13 cellular contexts compared by ENCODE assay signal in the genomic region with DNA sequence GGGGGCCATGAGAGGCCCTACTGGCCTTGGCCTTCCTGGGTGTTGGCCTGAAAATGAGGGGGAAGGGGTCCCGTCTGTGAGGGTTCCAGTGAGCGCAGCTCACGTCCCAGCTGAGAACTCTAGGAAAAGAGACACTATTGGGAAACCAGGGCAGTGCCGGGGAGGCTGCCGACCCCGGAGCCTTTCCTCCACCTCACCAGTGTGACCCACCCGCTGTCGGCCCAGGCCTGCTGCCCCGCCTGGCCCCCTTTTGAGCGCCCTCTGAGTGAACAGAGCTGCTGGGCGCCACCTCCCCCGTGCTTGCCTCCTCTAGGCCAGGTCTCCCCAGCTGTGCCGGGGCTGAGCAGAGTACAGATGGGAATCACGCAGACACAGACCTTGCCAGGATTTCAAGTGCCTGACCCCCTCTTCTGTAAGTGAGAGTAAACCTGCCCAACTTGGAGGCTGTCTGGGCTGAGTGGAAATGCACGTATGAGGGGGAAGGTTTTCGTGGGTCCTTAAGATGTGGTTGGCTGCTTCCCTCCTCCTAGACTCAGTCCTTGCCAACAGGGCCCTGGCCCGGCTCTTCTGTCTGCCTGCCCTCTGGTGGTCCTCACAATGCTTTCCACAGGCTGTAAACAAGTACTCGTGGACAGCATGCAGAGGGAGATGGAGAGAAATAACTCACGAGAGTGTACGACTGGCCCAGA. TPM values are rescaled to one million over a fixed set of nuclear protein-coding genes. Genes with fewer than 3 reads are reported as not detected.
DNase-seq lines count a peak whose midpoint lies in the region; ATAC-seq, FAIRE-seq and TF ChIP-seq lines count a peak whose summit lies in the region.
"Had no signal": no experiment of that assay in that cellular context is flagged by ENCODE, and none has a peak within 500 bp of the region (broad histone marks: within the 10 kb centered on the region; RNA-seq: fewer than 3 reads in every experiment).

No MANE protein-coding gene starts in this region.

- no peak overlapping the region for H3K4me2 ChIP-seq in HepG2 (ENCODE audit: low read depth, low read length)

- H3K9me3 ChIP-seq in HepG2 (ENCODE audit: low read length) (no peaks in the 10 kb centered on the region), right lobe of liver (no peaks in the 10 kb centered on the region)
- H3K9me3 ChIP-seq: lower lobe of right lung had no signal

- DNase-seq in HepG2 (ENCODE audit: low spot score) (no peak), right lobe of liver (no peak), coronary artery (ENCODE audit: low spot score) (no peak), nephron progenitor cell (no peak), GM13976 (ENCODE audit: low spot score) (no peak), left colon (no peak), NCI-H82 treated with DMSO at 0.1 percent for 48 hours (lab: John Stamatoyannopoulos, UW; ENCODE audit: unreplicated experiment) (no peak)
- DNase-seq: activated CD8-positive, alpha-beta T cell treated with anti-CD3 and anti-CD28 coated beads for 36 hours; activated gamma-delta T cell; lower lobe of right lung; NCI-H2107; stimulated activated CD4-positive, alpha-beta T cell treated with anti-CD3 and anti-CD28 coated beads, Interleukin-12 subunit alpha, Interleukin-12 subunit beta, amount 100 ng/mL, for 4 hours had no signal

- H3K4me3 Mint-ChIP-seq in nephron progenitor cell, result peak overlapping the region; percentile 47
- H3K4me3 Mint-ChIP-seq: activated CD8-positive, alpha-beta T cell treated with anti-CD3 and anti-CD28 coated beads for 36 hours had no signal

- H2AFZ ChIP-seq in HepG2 (ENCODE audit: low read length), result no peak overlapping the region

- POLR2A ChIA-PET in HepG2 (lab: Yijun Ruan, JAX), result no interaction called here

- in situ Hi-C loops in HepG2 (cut with HindIII; ENCODE audit: extremely low pct_ligation_motif_present, low pct_unique_long_range_greater_than_20kb) (no loop called here), GM13976 (cut with MboI; ENCODE audit: low sequenced_read_pairs, unreplicated experiment) (no loop called here)

- no peak for FAIRE-seq in HepG2 (lab: Jason Lieb, UNC)

- H3K27ac ChIP-seq in HepG2 (ENCODE audit: extremely low read length, insufficient read depth, low read length) (no peak overlapping the region), right lobe of liver (no peak overlapping the region), coronary artery (peak overlapping the region; percentile 92 to 94)
- H3K27ac ChIP-seq: lower lobe of right lung had no signal

- 0 out of 2 replicates have a peak, but pooled peaks have one; percentile 5 for TF ChIP-seq CTCF in HepG2 (CRISPR knock-in tag; IDR thresholded peaks at IDR 0.05)
- no peak for TF ChIP-seq CTCF in right lobe of liver (IDR thresholded peaks at IDR 0.05)
- TF ChIP-seq CTCF in coronary artery (IDR thresholded peaks at IDR 0.05), result no peak
- no peak for TF ChIP-seq CTCF in nephron progenitor cell (IDR thresholded peaks at IDR 0.05)
- no peak for TF ChIP-seq CTCF in GM13976 (IDR thresholded peaks at IDR 0.05; ENCODE audit: borderline replicate concordance, control extremely low read depth, extremely low read depth, insufficient read depth, missing control alignments)

- H3K9ac ChIP-seq in HepG2 (ENCODE audit: insufficient read depth, low read depth, low read length), result no peak overlapping the region

- no peak overlapping the region for H3K4me3 ChIP-seq in HepG2 (replicated peaks in 1 of 3; ENCODE audit: insufficient read depth in 1 of 3, low read depth in 2 of 3, low read length in 3 of 3)
- H3K4me3 ChIP-seq in right lobe of liver, result no peak overlapping the region
- H3K4me3 ChIP-seq in coronary artery, result peak overlapping the region; percentile 58
- H3K4me3 ChIP-seq: lower lobe of right lung had no signal

- 36% methylated on average over 18 of the region's 20 CpGs for WGBS in HepG2 (ENCODE audit: low lambda C conversion rate)
- 90% methylated on average over 4 of the region's 20 CpGs for WGBS in right lobe of liver (ENCODE audit: insufficient coverage, low coverage, low lambda C conversion rate, missing lambda C conversion rate)

- no TSS peak for BruUV-seq in HepG2 (replicated peaks; lab: Mats Ljungman, UMichigan)

- intact Hi-C loops in HepG2 (cut with micrococcal nuclease; ENCODE audit: unreplicated experiment) (no loop called here), right lobe of liver (cut with DNase I) (no loop called here), left colon (cut with DNase I, micrococcal nuclease) (no loop called here)

- no peaks in the 10 kb centered on the region for H3K9me3 Mint-ChIP-seq in nephron progenitor cell
- H3K9me3 Mint-ChIP-seq: activated CD8-positive, alpha-beta T cell treated with anti-CD3 and anti-CD28 coated beads for 36 hours had no signal

- peaks cover 2% of the 10 kb centered on the region for H3K27me3 Mint-ChIP-seq in nephron progenitor cell (ENCODE audit: low read depth, poor library complexity)

- TF ChIP-seq RAD21 in HepG2 (CRISPR knock-in tag; IDR thresholded peaks at IDR 0.05), result no peak

- H3K27ac Mint-ChIP-seq in nephron progenitor cell, result no peak overlapping the region
- H3K27ac Mint-ChIP-seq: activated CD8-positive, alpha-beta T cell treated with anti-CD3 and anti-CD28 coated beads for 36 hours had no signal

- TF ChIP-seq EP300 in HepG2 (IDR thresholded peaks at IDR 0.05; ENCODE audit: low read depth in 2 of 2, low read length in 2 of 2) (no peak), HepG2 (CRISPR knock-in tag; IDR thresholded peaks at IDR 0.05; ENCODE audit: borderline replicate concordance) (no peak)

- ATAC-seq in HepG2 (peak; percentile 45), right lobe of liver (no peak), left colon (no peak), GM21526 (IDR thresholded peaks at IDR 0.05; ENCODE audit: low FRiP score, unreplicated experiment) (no peak)
- ATAC-seq: lower lobe of right lung had no signal

- no peak for TF ChIP-seq POLR2A in HepG2 (IDR thresholded peaks at IDR 0.05; ENCODE audit: insufficient read depth in 1 of 2, low read depth in 2 of 2, low read length in 2 of 2)
- no peak for TF ChIP-seq POLR2A in right lobe of liver (IDR thresholded peaks at IDR 0.05)

- H3K36me3 Mint-ChIP-seq in nephron progenitor cell (ENCODE audit: low read depth), result no peaks in the 10 kb centered on the region

- no peaks in the 10 kb centered on the region for H3K4me1 ChIP-seq in HepG2 (ENCODE audit: insufficient read depth, low read length)
- no peaks in the 10 kb centered on the region for H3K4me1 ChIP-seq in right lobe of liver
- H3K4me1 ChIP-seq: lower lobe of right lung had no signal

- H3K36me3 ChIP-seq in HepG2 (replicated peaks in 1 of 2; ENCODE audit: control insufficient read depth in 1 of 2, insufficient read depth in 2 of 2, low read length in 2 of 2), result no peaks in the 10 kb centered on the region
- no peaks in the 10 kb centered on the region for H3K36me3 ChIP-seq in right lobe of liver
- H3K36me3 ChIP-seq: lower lobe of right lung had no signal

- no peaks in the 10 kb centered on the region; the same call in 1 of the 2 replicates for H4K20me1 ChIP-seq in HepG2 (ENCODE audit: insufficient read depth, low read length)

- CTCF ChIA-PET in HepG2 (lab: Yijun Ruan, JAX; ENCODE audit: low intra/inter-chr PET ratio, low total read pairs), result no interaction called here

- no peaks in the 10 kb centered on the region for H3K79me2 ChIP-seq in HepG2 (ENCODE audit: insufficient read depth, low read length)

- H3K4me1 Mint-ChIP-seq in nephron progenitor cell, result peaks cover 42% of the 10 kb centered on the region

- peaks cover 7 to 45% of the 10 kb centered on the region in 2 experiments; a peak in 4 of 5 replicates for H3K27me3 ChIP-seq in HepG2 (ENCODE audit: control insufficient read depth in 1 of 2, insufficient read depth in 2 of 2, low read length in 2 of 2)
- H3K27me3 ChIP-seq in right lobe of liver, result no peaks in the 10 kb centered on the region

TF ChIP-seq in HepG2, 621 proteins besides CTCF, POLR2A, EP300 and RAD21 (continues in another document):
- TF ChIP-seq SALL2 (CRISPR knock-in tag; IDR thresholded peaks at IDR 0.05) (no peak), GATA4 (IDR thresholded peaks at IDR 0.05; ENCODE audit: borderline replicate concordance, low read depth) (no peak), ZNF83 (CRISPR knock-in tag; IDR thresholded peaks at IDR 0.05; ENCODE audit: borderline replicate concordance) (no peak), EZH2 (conservative IDR thresholded peaks at IDR 0.05; ENCODE audit: low read depth, low read length) (no peak), NFRKB (IDR thresholded peaks at IDR 0.05) (no peak), PCBP2 (optimal IDR thresholded peaks at IDR 0.05; ENCODE audit: low read depth, low read length, poor library complexity, severe bottlenecking) (no peak), ELF1 (CRISPR knock-in tag; IDR thresholded peaks at IDR 0.05) (no peak)

RNA-seq across cellular contexts. Expression of a gene that starts 17.3 kb away (rescaled TPM):
- 0.11 TPM in 1 of 2 replicates, not detected in the other for total RNA-seq in HepG2 (2016; rRNA removed; fragmentation: Illumina TruSeq; extraction: Trizol)
- total RNA-seq in HepG2 (2016; cell fraction: cytosol; rRNA removed; fragmentation: Illumina TruSeq; extraction: Trizol; ENCODE audit: low read depth), result not detected in 2 replicates
- 0.09 TPM in 1 of 2 replicates, not detected in the other for total RNA-seq in HepG2 (2016; cell fraction: insoluble cytoplasmic fraction; rRNA removed; fragmentation: Illumina TruSeq; extraction: Trizol)
- total RNA-seq in HepG2 (2016; cell fraction: membrane; rRNA removed; fragmentation: Illumina TruSeq; extraction: Trizol), result not detected in 2 replicates
- total RNA-seq in HepG2 (2016; cell fraction: nucleus; rRNA removed; fragmentation: Illumina TruSeq; extraction: Trizol), result not detected in 2 replicates
- polyA plus RNA-seq in HepG2 (2011; rRNA removed), result 0.08 and 0.13 TPM in 2 replicates
- 0.03 TPM in 2 replicates for polyA plus RNA-seq in HepG2 (2011; cell fraction: cytosol; rRNA removed)
- polyA plus RNA-seq in HepG2 (2011; cell fraction: nucleus; rRNA removed), result 0.45 and 0.88 TPM in 2 replicates
- polyA plus RNA-seq in HepG2 (2012), result not detected in 2 replicates
- 0.16 TPM in 1 of 2 replicates, not detected in the other for polyA plus RNA-seq in HepG2 (2016; cell fraction: cytosol; fragmentation: Illumina TruSeq; extraction: Trizol; ENCODE audit: low read depth)
- polyA plus RNA-seq in HepG2 (2016; cell fraction: insoluble cytoplasmic fraction; fragmentation: Illumina TruSeq; extraction: Trizol; ENCODE audit: low read depth), result not detected in 2 replicates
- not detected in 2 replicates for polyA plus RNA-seq in HepG2 (2016; cell fraction: membrane; fragmentation: Illumina TruSeq; extraction: Trizol; ENCODE audit: low read depth)
- 0.41 and 0.48 TPM in 2 replicates for polyA plus RNA-seq in HepG2 (2016; cell fraction: nucleus; fragmentation: Illumina TruSeq; extraction: Trizol; ENCODE audit: insufficient read depth, low read depth)
- polyA minus RNA-seq in HepG2 (2011; rRNA and poly(A)+ RNA removed; ENCODE audit: low replicate concordance), result 0.28 and 34.2 TPM in 2 replicates
- 0.79 TPM in 1 of 2 replicates, not detected in the other for polyA minus RNA-seq in HepG2 (2011; cell fraction: cytosol; rRNA and poly(A)+ RNA removed)
- 0.12 and 0.13 TPM in 2 replicates for polyA minus RNA-seq in HepG2 (2011; cell fraction: nucleus; rRNA and poly(A)+ RNA removed)
- total RNA-seq in right lobe of liver, result 1 to 10 TPM in 1 of 6 experiments, under 1 TPM in 3, not detected in 2; 0.44 to 6.7 (median 0.67) TPM
- 1 to 10 TPM; 1.1 to 3.0 TPM for total RNA-seq in left colon

Comparison
In these comparisons a context has a peak if more than half of its experiments do, and no peak if none do; other contexts are left out.
1. H3K27ac ChIP-seq: peak in coronary artery (2 of 2); none in HepG2 (single experiment) and right lobe of liver (0 of 3).